In the genomic region with DNA sequence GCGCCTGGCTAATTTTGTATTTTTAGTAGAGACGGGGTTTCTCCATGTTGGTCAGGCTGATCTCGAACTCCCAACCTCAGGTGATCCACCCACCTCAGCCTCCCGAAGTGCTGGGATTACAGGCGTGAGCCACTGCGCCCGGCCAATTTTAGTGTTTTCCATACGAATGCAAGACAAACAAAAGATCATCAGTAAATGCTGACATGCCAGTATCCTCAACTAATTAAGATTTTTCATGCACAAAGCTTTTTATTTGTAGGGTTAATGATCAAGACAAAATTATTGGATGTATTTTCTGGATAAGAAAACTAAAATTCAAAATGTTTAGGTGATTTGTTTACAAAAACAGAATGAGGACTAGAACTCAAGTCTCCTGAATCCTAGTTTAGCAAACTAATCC, we compare ENCODE assay signal across 7 cellular contexts.
DNase-seq lines count a peak whose midpoint lies in the region; ATAC-seq, FAIRE-seq and TF ChIP-seq lines count a peak whose summit lies in the region.
"Not testable (repeated sequence)": the region's sequence is repeated elsewhere in the genome, so short reads cannot be mapped to it uniquely, and the experiment has no call there.

No MANE protein-coding gene starts in this region.

- not testable (repeated sequence) for H3K4me1 ChIP-seq in A549; H9 (ENCODE audit: insufficient read depth, low read length); K562 (replicated peaks in 1 of 2; ENCODE audit: control insufficient read depth in 2 of 2, insufficient read depth in 2 of 2, low read length in 2 of 2); HepG2 (ENCODE audit: insufficient read depth, low read length)

- not testable (repeated sequence) for H4K20me1 ChIP-seq in H9 (ENCODE audit: control insufficient read depth, insufficient read depth, insufficient read length); K562 (replicated peaks; ENCODE audit: control insufficient read depth, insufficient read depth, low read length); HepG2 (ENCODE audit: insufficient read depth, low read length)

- not testable (repeated sequence) for H3K23me2 ChIP-seq in H9 (ENCODE audit: insufficient read length, low read depth, low read length, poor library complexity, severe bottlenecking)

- not testable (repeated sequence) for H2AFZ ChIP-seq in H9 (ENCODE audit: low read length); K562 (ENCODE audit: low read depth, low read length); HepG2 (ENCODE audit: low read length)

- not testable (repeated sequence) for H2BK120ac ChIP-seq in H9 (ENCODE audit: low read depth, low read length, poor library complexity, severe bottlenecking)

- H3K27ac Mint-ChIP-seq in H9 (peak overlapping the region in 2 of 3 experiments; percentile 8 to 79; a peak in 2 of 7 replicates), WTC11 (peak overlapping the region; percentile 30; the same call in 1 of the 2 replicates), nephron progenitor cell (peak overlapping the region; percentile 36)
- peak overlapping the region; percentile 10 for H3K27ac Mint-ChIP-seq in activated naive CD8-positive, alpha-beta T cell

- not testable (repeated sequence) for H3K79me1 ChIP-seq in H9 (ENCODE audit: insufficient read depth, low read depth, low read length, poor library complexity, severe bottlenecking)

- CTCF ChIA-PET in A549 (lab: Yijun Ruan, JAX); WTC11 (lab: Charles Lee); K562 (lab: Yijun Ruan, JAX; ENCODE audit: low intra/inter-chr PET ratio); HepG2 (lab: Yijun Ruan, JAX; ENCODE audit: low intra/inter-chr PET ratio, low total read pairs): not testable (repeated sequence)

- BruUV-seq in K562 (replicated peaks; lab: Mats Ljungman, UMichigan); HepG2 (replicated peaks; lab: Mats Ljungman, UMichigan): not testable (repeated sequence)

- not testable (repeated sequence) for H3K56ac ChIP-seq in H9 (ENCODE audit: insufficient read length, low read depth, low read length)

- intact Hi-C loops in K562 (cut with micrococcal nuclease); HepG2 (cut with micrococcal nuclease; ENCODE audit: unreplicated experiment): not testable (repeated sequence)

- H2AK5ac ChIP-seq in H9 (ENCODE audit: insufficient read length, low read length), result not testable (repeated sequence)

- H3K36me3 ChIP-seq in K562 (ENCODE audit: control insufficient read depth, insufficient read depth, low read length) (peaks cover 63% of the 10 kb centered on the region), HepG2 (replicated peaks in 1 of 2; ENCODE audit: control insufficient read depth in 1 of 2, insufficient read depth in 2 of 2, low read length in 2 of 2) (peaks cover 5 to 47% of the 10 kb centered on the region in 2 experiments)

- not testable (repeated sequence) for H4K8ac ChIP-seq in H9 (replicated peaks; ENCODE audit: insufficient read length, low read depth, low read length)

- not testable (repeated sequence) for H2BK12ac ChIP-seq in H9 (ENCODE audit: insufficient read length, low read depth, low read length)

- 97% methylated on average over 8 of the region's 8 CpGs for WGBS in A549 (ENCODE audit: missing lambda C conversion rate)
- no CpG with 5 or more reads among the region's 8 CpGs for WGBS in H9 (ENCODE audit: extremely low coverage, insufficient read length, low lambda C conversion rate)
- WGBS in K562 (ENCODE audit: insufficient coverage, low coverage, missing lambda C conversion rate), result 97% methylated on average over 8 of the region's 8 CpGs
- WGBS in HepG2 (ENCODE audit: low lambda C conversion rate), result 95% methylated on average over 8 of the region's 8 CpGs

- H3K79me2 ChIP-seq in H9 (ENCODE audit: insufficient read depth, low read length); K562 (ENCODE audit: control insufficient read depth, insufficient read depth, low read length); HepG2 (ENCODE audit: insufficient read depth, low read length): not testable (repeated sequence)

- in situ Hi-C loops in K562 (cut with MboI); HepG2 (cut with HindIII; ENCODE audit: extremely low pct_ligation_motif_present, low pct_unique_long_range_greater_than_20kb): not testable (repeated sequence)

- DNase-seq in A549 (ENCODE audit: low read depth in 1 of 2, low spot score in 1 of 2); H9; WTC11 (ENCODE audit: low spot score); K562 (ENCODE audit: extremely low read depth in 1 of 4, low spot score in 3 of 4); HepG2 (ENCODE audit: low spot score); nephron progenitor cell: not testable (repeated sequence)

- not testable (repeated sequence) for H3K9me3 Mint-ChIP-seq in H9; WTC11; activated naive CD8-positive, alpha-beta T cell (ENCODE audit: low read depth); nephron progenitor cell

- not testable (repeated sequence) for H3K9me3 ChIP-seq in A549; H9 (ENCODE audit: control insufficient read depth, low read depth, low read length); K562 (replicated peaks; ENCODE audit: control insufficient read depth, insufficient read depth, low read depth, low read length); HepG2 (ENCODE audit: low read length)

- FAIRE-seq in A549 (lab: Jason Lieb, UNC); K562 (lab: Jason Lieb, UNC); HepG2 (lab: Jason Lieb, UNC): not testable (repeated sequence)

- H3K23ac ChIP-seq in H9 (ENCODE audit: insufficient read length, low read depth, low read length), result not testable (repeated sequence)

- not testable (repeated sequence) for H3T11ph ChIP-seq in H9 (ENCODE audit: low read length)

- not testable (repeated sequence) for H3K4me1 Mint-ChIP-seq in H9, nephron progenitor cell
- H3K4me1 Mint-ChIP-seq in WTC11, result peaks cover 14% of the 10 kb centered on the region
- peaks cover 29% of the 10 kb centered on the region for H3K4me1 Mint-ChIP-seq in activated naive CD8-positive, alpha-beta T cell (ENCODE audit: low read depth)

- TF ChIP-seq CTCF in A549 (IDR thresholded peaks at IDR 0.05); H9 (conservative IDR thresholded peaks at IDR 0.05); WTC11 (IDR thresholded peaks at IDR 0.05); K562 (IDR thresholded peaks at IDR 0.05 in 2 of 3, conservative IDR thresholded peaks at IDR 0.05 in 1 of 3; ENCODE audit: insufficient read depth in 2 of 3, low read depth in 1 of 3, low read length in 3 of 3); HepG2 (CRISPR knock-in tag; IDR thresholded peaks at IDR 0.05); nephron progenitor cell (IDR thresholded peaks at IDR 0.05): not testable (repeated sequence)

- not testable (repeated sequence) for TF ChIP-seq POLR2A in A549 (IDR thresholded peaks at IDR 0.05; ENCODE audit: low read length); K562 (conservative IDR thresholded peaks at IDR 0.05); HepG2 (IDR thresholded peaks at IDR 0.05; ENCODE audit: insufficient read depth in 1 of 2, low read depth in 2 of 2, low read length in 2 of 2)

- not testable (repeated sequence) for H3K18ac ChIP-seq in H9 (ENCODE audit: insufficient read length, low read depth, low read length)

- H2BK15ac ChIP-seq in H9 (ENCODE audit: low read depth, low read length), result not testable (repeated sequence)

- H3K4me3 ChIP-seq in A549; K562; HepG2 (replicated peaks in 1 of 3; ENCODE audit: insufficient read depth in 1 of 3, low read depth in 2 of 3, low read length in 3 of 3): not testable (repeated sequence)

- not testable (repeated sequence) for TF ChIP-seq EP300 in A549 (IDR thresholded peaks at IDR 0.05); K562 (IDR thresholded peaks at IDR 0.05; ENCODE audit: low read length); HepG2 (IDR thresholded peaks at IDR 0.05; ENCODE audit: low read depth in 2 of 2, low read length in 2 of 2); HepG2 (CRISPR knock-in tag; IDR thresholded peaks at IDR 0.05; ENCODE audit: borderline replicate concordance)

- not testable (repeated sequence) for ATAC-seq in A549, WTC11, K562, HepG2

- not testable (repeated sequence) for H3K9me1 ChIP-seq in K562 (ENCODE audit: control insufficient read depth, insufficient read depth, low read length)

- H3K4me2 ChIP-seq in A549; H9 (ENCODE audit: insufficient read depth, insufficient read length, low read length); K562 (ENCODE audit: insufficient read depth, low read length); HepG2 (ENCODE audit: low read depth, low read length): not testable (repeated sequence)

- H3K27ac ChIP-seq in A549; H9 (ENCODE audit: insufficient read length, low read depth, low read length); K562 (ENCODE audit: extremely low read depth, low read depth, low read length); HepG2 (ENCODE audit: extremely low read length, insufficient read depth, low read length): not testable (repeated sequence)

- peaks cover 10 to 48% (median 21%) of the 10 kb centered on the region in 3 experiments for H3K36me3 Mint-ChIP-seq in H9 (ENCODE audit: insufficient read depth in 1 of 3, low read depth in 3 of 3)
- peaks cover 26% of the 10 kb centered on the region for H3K36me3 Mint-ChIP-seq in WTC11
- H3K36me3 Mint-ChIP-seq in activated naive CD8-positive, alpha-beta T cell, result peaks cover 18% of the 10 kb centered on the region
- H3K36me3 Mint-ChIP-seq in nephron progenitor cell (ENCODE audit: low read depth), result peaks cover 56% of the 10 kb centered on the region

- POLR2A ChIA-PET in A549 (lab: Yijun Ruan, JAX); WTC11 (lab: Charles Lee); HepG2 (lab: Yijun Ruan, JAX): not testable (repeated sequence)
- POLR2A ChIA-PET in K562 (lab: Yijun Ruan, JAX), result interaction anchor here (1.3 kb wide), 1 partner anchor 15 kb away, joined by 3 read pairs; no protein-coding TSS in a partner anchor

- H4K91ac ChIP-seq in H9 (ENCODE audit: insufficient read length, low read depth, low read length), result not testable (repeated sequence)

- H2BK5ac ChIP-seq in H9 (ENCODE audit: insufficient read length, low read length), result not testable (repeated sequence)

- not testable (repeated sequence) for H3K4ac ChIP-seq in H9 (ENCODE audit: low read depth, low read length)

- TF ChIP-seq RAD21 in A549 (conservative IDR thresholded peaks at IDR 0.05 in 1 of 2, IDR thresholded peaks at IDR 0.05 in 1 of 2); K562 (CRISPR knock-in tag; conservative IDR thresholded peaks at IDR 0.05 in 1 of 2, IDR thresholded peaks at IDR 0.05 in 1 of 2); HepG2 (CRISPR knock-in tag; IDR thresholded peaks at IDR 0.05): not testable (repeated sequence)

- H3K14ac ChIP-seq in H9 (ENCODE audit: insufficient read depth, low read length), result not testable (repeated sequence)

- not testable (repeated sequence) for H3K27me3 Mint-ChIP-seq in H9 (ENCODE audit: low read depth); WTC11 (ENCODE audit: low read depth); activated naive CD8-positive, alpha-beta T cell; nephron progenitor cell (ENCODE audit: low read depth, poor library complexity)

- H4K5ac ChIP-seq in H9 (ENCODE audit: insufficient read length, low read depth, low read length), result not testable (repeated sequence)

- not testable (repeated sequence) for H3K9ac ChIP-seq in H9 (ENCODE audit: extremely low read depth, insufficient read length, low read length); K562 (ENCODE audit: insufficient read depth in 1 of 2, low read depth in 2 of 2, low read length in 2 of 2); HepG2 (ENCODE audit: insufficient read depth, low read depth, low read length)

- not testable (repeated sequence) for H3K4me3 Mint-ChIP-seq in H9; WTC11; activated naive CD8-positive, alpha-beta T cell; nephron progenitor cell

- not testable (repeated sequence) for H3K27me3 ChIP-seq in H9 (ENCODE audit: insufficient read depth, low read length); K562 (ENCODE audit: control insufficient read depth in 2 of 2, insufficient read depth in 2 of 2, low read length in 2 of 2); HepG2 (ENCODE audit: control insufficient read depth in 1 of 2, insufficient read depth in 2 of 2, low read length in 2 of 2)

- H2BK20ac ChIP-seq in H9 (ENCODE audit: low read depth, low read length, poor library complexity, severe bottlenecking), result not testable (repeated sequence)
